ENCODE assay signal across 1 cellular context in genomic region chr1:223010552-223011229, GRCh38.
TF ChIP-seq lines count a peak whose summit lies in the region.

No MANE protein-coding gene starts in this region.

TF ChIP-seq in HepG2, 621 proteins besides CTCF, POLR2A, EP300 and RAD21 (continued from another document and continues in another):
- no peak for TF ChIP-seq ZGPAT (CRISPR knock-in tag; IDR thresholded peaks at IDR 0.05)
- TF ChIP-seq KLF6 (CRISPR knock-in tag; IDR thresholded peaks at IDR 0.05), result no peak
- no peak for TF ChIP-seq ZNF589 (CRISPR knock-in tag; conservative IDR thresholded peaks at IDR 0.05)
- no peak for TF ChIP-seq SRY (CRISPR knock-in tag; IDR thresholded peaks at IDR 0.05)
- no peak for TF ChIP-seq KMT2B (CRISPR knock-in tag; IDR thresholded peaks at IDR 0.05)
- TF ChIP-seq SRSF1 (optimal IDR thresholded peaks at IDR 0.05; ENCODE audit: low read depth, low read length), result no peak
- TF ChIP-seq ZNF740 (CRISPR knock-in tag; IDR thresholded peaks at IDR 0.05), result no peak
- TF ChIP-seq E2F2 (CRISPR knock-in tag; IDR thresholded peaks at IDR 0.05; ENCODE audit: borderline replicate concordance), result no peak
- 0 out of 2 replicates have a peak, but pooled peaks have one; percentile 18 for TF ChIP-seq FOXP4 (CRISPR knock-in tag; IDR thresholded peaks at IDR 0.05)
- no peak for TF ChIP-seq MBD4 (IDR thresholded peaks at IDR 0.05; ENCODE audit: borderline replicate concordance, low read length)
- 0 out of 2 replicates have a peak, but pooled peaks have one; percentile 12 for TF ChIP-seq NCOA2 (CRISPR knock-in tag; IDR thresholded peaks at IDR 0.05)
- TF ChIP-seq WIZ (CRISPR knock-in tag; IDR thresholded peaks at IDR 0.05), result no peak
- TF ChIP-seq HDAC1 (CRISPR knock-in tag; IDR thresholded peaks at IDR 0.05), result 0 out of 2 replicates have a peak, but pooled peaks have one; percentile 18
- TF ChIP-seq SOX13 (IDR thresholded peaks at IDR 0.05), result no peak
- TF ChIP-seq SOX13 (CRISPR knock-in tag; conservative IDR thresholded peaks at IDR 0.05 in 1 of 2, IDR thresholded peaks at IDR 0.05 in 1 of 2), result peak in 1 of 2 experiments; percentile 47; a peak in 1 of 4 replicates
- no peak for TF ChIP-seq ZNF615 (CRISPR knock-in tag; IDR thresholded peaks at IDR 0.05; ENCODE audit: borderline replicate concordance)
- TF ChIP-seq ZNF619 (CRISPR knock-in tag; IDR thresholded peaks at IDR 0.05), result no peak
- TF ChIP-seq ZFP91 (CRISPR knock-in tag; IDR thresholded peaks at IDR 0.05; ENCODE audit: borderline replicate concordance), result no peak
- no peak for TF ChIP-seq ZNF510 (CRISPR knock-in tag; IDR thresholded peaks at IDR 0.05; ENCODE audit: low read depth)
- peak; percentile 21 for TF ChIP-seq TEAD3 (CRISPR knock-in tag; optimal IDR thresholded peaks at IDR 0.05; ENCODE audit: borderline replicate concordance)
- no peak for TF ChIP-seq GPBP1L1 (CRISPR knock-in tag; IDR thresholded peaks at IDR 0.05)
- TF ChIP-seq PREB (CRISPR knock-in tag; IDR thresholded peaks at IDR 0.05), result no peak
- no peak for TF ChIP-seq ZNF350 (CRISPR knock-in tag; IDR thresholded peaks at IDR 0.05; ENCODE audit: borderline replicate concordance, low read depth)
- no peak for TF ChIP-seq RORA (CRISPR knock-in tag; IDR thresholded peaks at IDR 0.05)
- no peak for TF ChIP-seq NPAS2 (CRISPR knock-in tag; IDR thresholded peaks at IDR 0.05; ENCODE audit: borderline replicate concordance)
- TF ChIP-seq ZBTB37 (CRISPR knock-in tag; IDR thresholded peaks at IDR 0.05), result no peak
- no peak for TF ChIP-seq ZNF282 (IDR thresholded peaks at IDR 0.05; ENCODE audit: partially characterized antibody)
- TF ChIP-seq SAP130 (CRISPR knock-in tag; IDR thresholded peaks at IDR 0.05; ENCODE audit: low read depth), result 0 out of 2 replicates have a peak, but pooled peaks have one; percentile 20
- no peak for TF ChIP-seq HNRNPLL (IDR thresholded peaks at IDR 0.05; ENCODE audit: low read depth, low read length, poor library complexity, severe bottlenecking)
- TF ChIP-seq SAFB2 (CRISPR knock-in tag; IDR thresholded peaks at IDR 0.05; ENCODE audit: borderline replicate concordance, low read depth), result no peak
- no peak for TF ChIP-seq AGO1 (IDR thresholded peaks at IDR 0.05; ENCODE audit: low read depth, low read length, poor library complexity, severe bottlenecking)
- no peak for TF ChIP-seq TOPORS (CRISPR knock-in tag; IDR thresholded peaks at IDR 0.05)
- peak; percentile 30; the same call in 1 of the 2 replicates for TF ChIP-seq RARA (CRISPR knock-in tag; IDR thresholded peaks at IDR 0.05)
- no peak for TF ChIP-seq ZNF343 (CRISPR knock-in tag; IDR thresholded peaks at IDR 0.05)
- TF ChIP-seq ZNF646 (CRISPR knock-in tag; IDR thresholded peaks at IDR 0.05), result 0 out of 2 replicates have a peak, but pooled peaks have one; percentile 19
- TF ChIP-seq ZBTB49 (CRISPR knock-in tag; IDR thresholded peaks at IDR 0.05; ENCODE audit: borderline replicate concordance), result no peak
- no peak for TF ChIP-seq SATB2 (CRISPR knock-in tag; IDR thresholded peaks at IDR 0.05)
- no peak; the same call in 1 of the 2 replicates for TF ChIP-seq YEATS4 (CRISPR knock-in tag; IDR thresholded peaks at IDR 0.05; ENCODE audit: borderline replicate concordance)
